In the genomic region with DNA sequence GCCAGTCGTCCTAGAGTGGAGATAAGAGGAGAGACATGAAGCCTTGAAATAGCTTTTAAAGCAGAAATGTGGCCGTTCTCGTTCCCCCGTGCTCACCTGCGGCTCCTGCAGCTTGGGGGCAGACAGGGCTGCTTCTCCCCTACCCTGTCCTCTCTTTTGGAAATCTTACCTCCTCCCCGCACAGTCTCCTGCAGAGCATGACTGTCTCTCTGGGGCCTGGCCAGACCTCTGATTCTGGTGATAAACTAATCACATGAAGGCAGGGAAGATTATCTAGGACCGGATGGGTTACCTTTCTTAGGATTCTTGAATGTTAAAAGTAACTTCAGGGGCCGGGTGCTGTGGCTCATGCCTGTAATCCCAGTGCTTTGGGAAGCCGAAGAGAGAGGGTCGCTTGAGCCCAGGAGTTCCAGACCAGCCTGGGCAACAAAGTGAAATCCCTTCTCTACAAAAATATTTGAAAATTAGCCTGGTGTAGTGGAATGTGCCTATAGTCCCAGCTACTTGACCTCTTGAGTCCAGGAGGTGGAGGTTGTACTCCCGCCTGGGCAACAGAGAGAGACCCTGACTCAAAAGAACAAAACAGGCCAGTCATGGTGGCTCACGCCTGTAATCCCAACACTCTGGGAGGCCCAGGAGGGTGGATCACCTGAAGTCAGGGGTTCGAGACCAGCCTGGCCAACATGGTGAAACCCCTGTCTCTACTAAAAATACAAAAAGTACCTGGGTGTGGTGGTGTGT, we compare ENCODE assay signal across 15 cellular contexts. TPM values are rescaled to one million over a fixed set of nuclear protein-coding genes. Genes with fewer than 3 reads are reported as not detected.
DNase-seq lines count a peak whose midpoint lies in the region; ATAC-seq and TF ChIP-seq lines count a peak whose summit lies in the region.
"Had no signal": no experiment of that assay in that cellular context is flagged by ENCODE, and none has a peak within 500 bp of the region (broad histone marks: within the 10 kb centered on the region; RNA-seq: fewer than 3 reads in every experiment).

No MANE protein-coding gene starts in this region.

- peaks cover 3% of the 10 kb centered on the region for H3F3A ChIP-seq in PC-3 (ENCODE audit: low read length, unreplicated experiment)

- H3K36me3 Mint-ChIP-seq in endothelial cell (ENCODE audit: low read depth, unreplicated experiment) = no peaks in the 10 kb centered on the region
- H3K36me3 Mint-ChIP-seq: stimulated activated memory B cell treated with anti-CD40 and anti-IgM and Interleukin-4, amounts not matched to agents 10 μg/mL and 1 μg/mL and 100 μg/mL, for 72 hours had no signal

- no TSS peak for BruUV-seq in PC-3 (replicated peaks; lab: Mats Ljungman, UMichigan)

- POLR2A ChIA-PET in PC-3 (lab: Charles Lee; ENCODE audit: unreplicated experiment) = no interaction called here

- no peak overlapping the region for H2AFZ ChIP-seq in PC-3 (ENCODE audit: low read length)

- H3K4me1 Mint-ChIP-seq in endothelial cell (ENCODE audit: unreplicated experiment) = no peaks in the 10 kb centered on the region
- H3K4me1 Mint-ChIP-seq: activated CD4-positive, alpha-beta T cell treated with anti-CD3 and anti-CD28 coated beads, Interleukin-2, amount 10 ng/mL, durations not matched to agents 24 days and 14 days had no signal

- peaks cover 5% of the 10 kb centered on the region for H3K27me3 Mint-ChIP-seq in endothelial cell (ENCODE audit: unreplicated experiment)

- H3K36me3 ChIP-seq in BLaER1 treated with 17β-estradiol and CSF1 and Interleukin-3, amounts not matched to agents 10 nM and 100 nM = 0 out of 22 replicates have a peak, but pooled peaks cover 0 to 4% (median 0%) of the 10 kb centered on the region in 11 experiments
- H3K36me3 ChIP-seq in PC-3 (ENCODE audit: low read depth, low read length) = no peaks in the 10 kb centered on the region
- H3K36me3 ChIP-seq in psoas muscle (ENCODE audit: insufficient read depth in 1 of 2, low read depth in 1 of 2) = no peaks in the 10 kb centered on the region
- H3K36me3 ChIP-seq in sigmoid colon = no peaks in the 10 kb centered on the region
- H3K36me3 ChIP-seq: HAP-1 had no signal

- DNase-seq in PC-3 (no peak), islet precursor cell (peak; percentile 88), psoas muscle (peak in 1 of 2 donors; percentile 32), sigmoid colon (no peak), endothelial cell (ENCODE audit: low spot score) (no peak)
- no peak for DNase-seq in central memory CD4-positive, alpha-beta T cell
- DNase-seq in activated CD4-positive, CD25-positive, alpha-beta regulatory T cell (lab: John Stamatoyannopoulos, UW) = no peak
- DNase-seq: activated CD4-positive, alpha-beta T cell treated with anti-CD3 and anti-CD28 coated beads, Interleukin-2, amount 10 ng/mL, durations not matched to agents 24 days and 14 days; activated T-cell treated with anti-CD3 and anti-CD28 coated beads, Interleukin-2, amount 50 U/mL, for 72 hours; NCI-H1930; T-helper 17 cell had no signal

- H3K9me3 Mint-ChIP-seq in endothelial cell (ENCODE audit: unreplicated experiment) = no peaks in the 10 kb centered on the region
- H3K9me3 Mint-ChIP-seq: activated CD4-positive, alpha-beta T cell treated with anti-CD3 and anti-CD28 coated beads, Interleukin-2, amount 10 ng/mL, durations not matched to agents 24 days and 14 days had no signal

- H3K79me2 ChIP-seq in PC-3 (ENCODE audit: low read length) = no peaks in the 10 kb centered on the region

- H3K27me3 ChIP-seq in BLaER1 treated with 17β-estradiol and CSF1 and Interleukin-3, amounts not matched to agents 10 nM and 100 nM = peaks cover 0 to 22% (median 5%) of the 10 kb centered on the region in 11 experiments; a peak in 12 of 22 replicates
- H3K27me3 ChIP-seq in PC-3 (ENCODE audit: low read length) (no peaks in the 10 kb centered on the region), psoas muscle (ENCODE audit: insufficient read depth in 3 of 3, low read length in 2 of 3) (no peaks in the 10 kb centered on the region), sigmoid colon (peaks cover 0 to 13% (median 0%) of the 10 kb centered on the region in 3 donors)

- TF ChIP-seq POLR2A in sigmoid colon (IDR thresholded peaks at IDR 0.05) = no peak

- H3K4me1 ChIP-seq in BLaER1 treated with 17β-estradiol and CSF1 and Interleukin-3, amounts not matched to agents 10 nM and 100 nM = peaks cover 39 to 80% (median 53%) of the 10 kb centered on the region in 10 experiments
- H3K4me1 ChIP-seq in PC-3 (ENCODE audit: insufficient read depth, low read length) = peaks cover 43% of the 10 kb centered on the region
- peaks cover 18% of the 10 kb centered on the region for H3K4me1 ChIP-seq in psoas muscle
- peaks cover 0 to 24% (median 20%) of the 10 kb centered on the region in 4 donors for H3K4me1 ChIP-seq in sigmoid colon
- H3K4me1 ChIP-seq: HAP-1 had no signal

- no peak overlapping the region for H3K4me3 Mint-ChIP-seq in endothelial cell (ENCODE audit: unreplicated experiment)
- H3K4me3 Mint-ChIP-seq: activated CD4-positive, alpha-beta T cell treated with anti-CD3 and anti-CD28 coated beads, Interleukin-2, amount 10 ng/mL, durations not matched to agents 24 days and 14 days; activated T-cell treated with anti-CD3 and anti-CD28 coated beads, Interleukin-2, amount 50 U/mL, for 72 hours; stimulated activated memory B cell treated with anti-CD40 and anti-IgM and Interleukin-4, amounts not matched to agents 10 μg/mL and 1 μg/mL and 100 μg/mL, for 72 hours; T-helper 17 cell had no signal

- H3K4me3 ChIP-seq in BLaER1 treated with 17β-estradiol and CSF1 and Interleukin-3, amounts not matched to agents 10 nM and 100 nM = no peak overlapping the region
- H3K4me3 ChIP-seq in PC-3 (ENCODE audit: low read length) = no peak overlapping the region
- H3K4me3 ChIP-seq in psoas muscle = peak overlapping the region; percentile 30
- no peak overlapping the region for H3K4me3 ChIP-seq in sigmoid colon
- H3K4me3 ChIP-seq: HAP-1 had no signal

- 81 to 84% (median 82%) methylated on average over 13 of the region's 13 CpGs for WGBS in psoas muscle, 3 donors
- WGBS in sigmoid colon, 2 donors = 50 to 74% methylated on average over 13 of the region's 13 CpGs

- TF ChIP-seq EP300 in sigmoid colon (IDR thresholded peaks at IDR 0.05) = no peak

- peak overlapping the region in 8 of 11 experiments; percentile 47 to 82 (median 62); a peak in 11 of 22 replicates for H3K9ac ChIP-seq in BLaER1 treated with 17β-estradiol and CSF1 and Interleukin-3, amounts not matched to agents 10 nM and 100 nM
- no peak overlapping the region for H3K9ac ChIP-seq in PC-3 (ENCODE audit: low read length)
- H3K9ac ChIP-seq: KMS-11 had no signal

- no peaks in the 10 kb centered on the region for H3K9me2 ChIP-seq in PC-3 (replicated peaks; ENCODE audit: low read length)

- H3K9me3 ChIP-seq in BLaER1 treated with 17β-estradiol and CSF1 and Interleukin-3, amounts not matched to agents 10 nM and 100 nM (replicated peaks in 1 of 11) = peaks cover 4 to 13% (median 11%) of the 10 kb centered on the region in 11 experiments; a peak in 21 of 22 replicates
- H3K9me3 ChIP-seq in PC-3 (ENCODE audit: low read length) = no peaks in the 10 kb centered on the region
- peaks cover 2% of the 10 kb centered on the region for H3K9me3 ChIP-seq in psoas muscle
- H3K9me3 ChIP-seq in sigmoid colon = no peaks in the 10 kb centered on the region
- H3K9me3 ChIP-seq: HAP-1 had no signal

- intact Hi-C loops in PC-3 (cut with micrococcal nuclease) (loop anchor here (10.0 kb wide), 1 partner anchor 49 kb away; no protein-coding TSS in a partner anchor), psoas muscle (cut with DNase I) (no loop called here), sigmoid colon (cut with DNase I) (no loop called here)

- CTCF ChIA-PET in PC-3 (lab: Charles Lee) = no interaction called here

- peak overlapping the region in 10 of 11 experiments; percentile 54 to 96 (median 76); a peak in 19 of 22 replicates for H3K27ac ChIP-seq in BLaER1 treated with 17β-estradiol and CSF1 and Interleukin-3, amounts not matched to agents 10 nM and 100 nM
- no peak overlapping the region for H3K27ac ChIP-seq in PC-3 (ENCODE audit: low read length)
- peak overlapping the region; percentile 86 for H3K27ac ChIP-seq in psoas muscle
- H3K27ac ChIP-seq in sigmoid colon = no peak overlapping the region
- H3K27ac ChIP-seq: KMS-11 had no signal

- H3K27ac Mint-ChIP-seq in endothelial cell (ENCODE audit: unreplicated experiment) = no peak overlapping the region
- H3K27ac Mint-ChIP-seq: activated CD4-positive, alpha-beta T cell treated with anti-CD3 and anti-CD28 coated beads, Interleukin-2, amount 10 ng/mL, durations not matched to agents 24 days and 14 days; stimulated activated memory B cell treated with anti-CD40 and anti-IgM and Interleukin-4, amounts not matched to agents 10 μg/mL and 1 μg/mL and 100 μg/mL, for 72 hours; T-helper 17 cell had no signal

- H4K20me1 ChIP-seq in BLaER1 treated with 17β-estradiol and CSF1 and Interleukin-3, amounts not matched to agents 10 nM and 100 nM = peaks cover 0 to 11% (median 4%) of the 10 kb centered on the region in 11 experiments; a peak in 14 of 22 replicates
- no peaks in the 10 kb centered on the region for H4K20me1 ChIP-seq in PC-3 (ENCODE audit: low read length)

- ATAC-seq in PC-3 (no peak), psoas muscle (peak in 3 of 4 donors; percentile 4 to 36 (median 18))
- ATAC-seq: activated T-cell treated with anti-CD3 and anti-CD28 coated beads, Interleukin-2, amount 50 U/mL, for 72 hours; stimulated activated memory B cell treated with anti-CD40 and anti-IgM and Interleukin-4, amounts not matched to agents 10 μg/mL and 1 μg/mL and 100 μg/mL, for 72 hours; T-helper 17 cell had no signal

- TF ChIP-seq CTCF in PC-3 (conservative IDR thresholded peaks at IDR 0.05; ENCODE audit: low read depth, low read length) (no peak), psoas muscle (IDR thresholded peaks at IDR 0.05) (no peak), sigmoid colon (IDR thresholded peaks at IDR 0.05) (no peak), endothelial cell (IDR thresholded peaks at IDR 0.05; ENCODE audit: unreplicated experiment) (no peak)

- peak overlapping the region; percentile 56 to 81 (median 75) for H3K4me2 ChIP-seq in BLaER1 treated with 17β-estradiol and CSF1 and Interleukin-3, amounts not matched to agents 10 nM and 100 nM
- H3K4me2 ChIP-seq in PC-3 (ENCODE audit: low read length) = peak overlapping the region; percentile 79
- H3K4me2 ChIP-seq: KMS-11 had no signal

RNA-seq across cellular contexts. Expression of a gene that starts 8.1 kb away (rescaled TPM):
- total RNA-seq in PC-3 (2014; rRNA removed) (2.9 and 6.3 TPM in 2 replicates), psoas muscle (10 to 100 TPM in 2 of 4 donors, 1 to 10 TPM in 2; 7.7 to 50.7 (median 11.5) TPM), sigmoid colon (10 to 100 TPM in 1 of 4 donors, 1 to 10 TPM in 3; 2.9 to 16.1 (median 6.9) TPM), endothelial cell (ENCODE audit: unreplicated experiment) (0.59 TPM)
- polyA plus RNA-seq in psoas muscle (10 to 100 TPM in 1 of 3 donors, 1 to 10 TPM in 2; 5.8 to 27.6 (median 6.8) TPM), sigmoid colon (10 to 100 TPM; 43.5 to 64.3 (median 48.0) TPM)

Comparison
In these comparisons a context has a peak if more than half of its experiments do, and no peak if none do; other contexts are left out.
1. H3K27ac ChIP-seq: peak in BLaER1 treated with 17β-estradiol and CSF1 and Interleukin-3, amounts not matched to agents 10 nM and 100 nM (10 of 11) and psoas muscle (single experiment); none in PC-3 (single experiment) and sigmoid colon (0 of 4).